In the genomic region with DNA sequence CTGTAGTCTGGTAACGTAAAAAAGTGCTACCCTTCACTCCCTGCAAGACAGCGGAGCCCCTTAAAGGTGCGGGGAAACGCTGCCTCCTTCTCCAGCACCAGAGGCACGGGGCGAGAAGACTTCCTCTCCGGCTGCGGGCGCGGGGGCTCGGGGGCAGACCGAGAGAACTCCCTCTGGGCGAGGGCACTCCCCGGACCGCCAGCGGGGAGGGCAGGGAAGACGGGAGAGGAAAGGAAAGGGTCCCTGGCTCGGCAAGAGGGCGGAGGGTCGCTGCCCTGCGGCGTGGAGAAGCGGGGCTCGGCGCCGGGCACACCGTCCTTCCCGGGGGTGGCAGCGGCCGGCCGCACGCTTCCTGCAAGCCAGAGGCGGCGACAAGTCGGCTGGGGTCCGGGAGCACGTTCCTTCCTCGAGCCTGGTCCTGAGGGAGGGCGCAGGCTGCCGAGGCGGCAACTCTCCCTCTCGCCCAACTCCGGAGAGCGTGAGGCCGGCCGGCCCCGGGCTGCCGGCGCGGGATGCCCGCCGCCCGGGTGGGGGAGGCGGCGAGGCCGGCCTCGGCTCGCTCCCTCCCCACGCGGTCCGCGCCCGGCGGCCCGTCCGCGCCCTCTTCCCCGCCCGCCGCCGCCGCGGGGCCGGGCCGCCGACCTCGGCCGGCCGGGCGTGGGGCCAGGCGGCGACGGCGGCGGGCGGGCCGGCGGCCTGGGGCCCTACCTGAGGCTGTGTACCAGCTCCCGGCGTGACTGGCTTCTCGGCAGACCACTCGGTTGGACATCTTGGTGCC, we compare ENCODE assay signal across 1 cellular context.
TF ChIP-seq lines count a peak whose summit lies in the region.

No MANE protein-coding gene starts in this region.

TF ChIP-seq in HepG2, 621 proteins besides CTCF, POLR2A, EP300 and RAD21 (continues in another document):
- TF ChIP-seq, protein P1, sequence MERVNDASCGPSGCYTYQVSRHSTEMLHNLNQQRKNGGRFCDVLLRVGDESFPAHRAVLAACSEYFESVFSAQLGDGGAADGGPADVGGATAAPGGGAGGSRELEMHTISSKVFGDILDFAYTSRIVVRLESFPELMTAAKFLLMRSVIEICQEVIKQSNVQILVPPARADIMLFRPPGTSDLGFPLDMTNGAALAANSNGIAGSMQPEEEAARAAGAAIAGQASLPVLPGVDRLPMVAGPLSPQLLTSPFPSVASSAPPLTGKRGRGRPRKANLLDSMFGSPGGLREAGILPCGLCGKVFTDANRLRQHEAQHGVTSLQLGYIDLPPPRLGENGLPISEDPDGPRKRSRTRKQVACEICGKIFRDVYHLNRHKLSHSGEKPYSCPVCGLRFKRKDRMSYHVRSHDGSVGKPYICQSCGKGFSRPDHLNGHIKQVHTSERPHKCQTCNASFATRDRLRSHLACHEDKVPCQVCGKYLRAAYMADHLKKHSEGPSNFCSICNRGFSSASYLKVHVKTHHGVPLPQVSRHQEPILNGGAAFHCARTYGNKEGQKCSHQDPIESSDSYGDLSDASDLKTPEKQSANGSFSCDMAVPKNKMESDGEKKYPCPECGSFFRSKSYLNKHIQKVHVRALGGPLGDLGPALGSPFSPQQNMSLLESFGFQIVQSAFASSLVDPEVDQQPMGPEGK (CRISPR knock-in tag; IDR thresholded peaks at IDR 0.05) = peak; percentile 52; the same call in 1 of the 2 replicates
- peak; percentile 3 for TF ChIP-seq HNRNPK (IDR thresholded peaks at IDR 0.05; ENCODE audit: low read depth, low read length, poor library complexity, severe bottlenecking)
- 0 out of 2 replicates have a peak, but pooled peaks have one; percentile 22 for TF ChIP-seq KLF13 (CRISPR knock-in tag; IDR thresholded peaks at IDR 0.05)
- no peak for TF ChIP-seq ZNF256 (CRISPR knock-in tag; conservative IDR thresholded peaks at IDR 0.05)
- TF ChIP-seq, protein P2, sequence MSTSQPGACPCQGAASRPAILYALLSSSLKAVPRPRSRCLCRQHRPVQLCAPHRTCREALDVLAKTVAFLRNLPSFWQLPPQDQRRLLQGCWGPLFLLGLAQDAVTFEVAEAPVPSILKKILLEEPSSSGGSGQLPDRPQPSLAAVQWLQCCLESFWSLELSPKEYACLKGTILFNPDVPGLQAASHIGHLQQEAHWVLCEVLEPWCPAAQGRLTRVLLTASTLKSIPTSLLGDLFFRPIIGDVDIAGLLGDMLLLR (CRISPR knock-in tag; IDR thresholded peaks at IDR 0.05) = peak; percentile 4; the same call in 1 of the 2 replicates
- TF ChIP-seq RELA (CRISPR knock-in tag; IDR thresholded peaks at IDR 0.05) = no peak
- 0 out of 2 replicates have a peak, but pooled peaks have one; percentile 14 for TF ChIP-seq ZC3H4 (CRISPR knock-in tag; IDR thresholded peaks at IDR 0.05; ENCODE audit: borderline replicate concordance)
- peak; percentile 60; the same call in 1 of the 2 replicates for TF ChIP-seq ZBTB42 (CRISPR knock-in tag; IDR thresholded peaks at IDR 0.05)
- TF ChIP-seq ZNF678 (CRISPR knock-in tag; IDR thresholded peaks at IDR 0.05) = peak; percentile 72; the same call in 1 of the 2 replicates
- peak; percentile 62 for TF ChIP-seq ZNF781 (CRISPR knock-in tag; IDR thresholded peaks at IDR 0.05; ENCODE audit: borderline replicate concordance, not compliant biosample characterization)
- TF ChIP-seq, protein P3, sequence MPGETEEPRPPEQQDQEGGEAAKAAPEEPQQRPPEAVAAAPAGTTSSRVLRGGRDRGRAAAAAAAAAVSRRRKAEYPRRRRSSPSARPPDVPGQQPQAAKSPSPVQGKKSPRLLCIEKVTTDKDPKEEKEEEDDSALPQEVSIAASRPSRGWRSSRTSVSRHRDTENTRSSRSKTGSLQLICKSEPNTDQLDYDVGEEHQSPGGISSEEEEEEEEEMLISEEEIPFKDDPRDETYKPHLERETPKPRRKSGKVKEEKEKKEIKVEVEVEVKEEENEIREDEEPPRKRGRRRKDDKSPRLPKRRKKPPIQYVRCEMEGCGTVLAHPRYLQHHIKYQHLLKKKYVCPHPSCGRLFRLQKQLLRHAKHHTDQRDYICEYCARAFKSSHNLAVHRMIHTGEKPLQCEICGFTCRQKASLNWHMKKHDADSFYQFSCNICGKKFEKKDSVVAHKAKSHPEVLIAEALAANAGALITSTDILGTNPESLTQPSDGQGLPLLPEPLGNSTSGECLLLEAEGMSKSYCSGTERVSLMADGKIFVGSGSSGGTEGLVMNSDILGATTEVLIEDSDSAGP (CRISPR knock-in tag; IDR thresholded peaks at IDR 0.05; ENCODE audit: borderline replicate concordance) = peak; percentile 76
- TF ChIP-seq ZNF274 (CRISPR knock-in tag; IDR thresholded peaks at IDR 0.05) = peak; percentile 31; the same call in 1 of the 2 replicates
- TF ChIP-seq HOXD1 (CRISPR knock-in tag; IDR thresholded peaks at IDR 0.05) = no peak
- TF ChIP-seq SP4 (CRISPR knock-in tag; IDR thresholded peaks at IDR 0.05) = peak; percentile 46; the same call in 1 of the 2 replicates
- TF ChIP-seq, protein P4, sequence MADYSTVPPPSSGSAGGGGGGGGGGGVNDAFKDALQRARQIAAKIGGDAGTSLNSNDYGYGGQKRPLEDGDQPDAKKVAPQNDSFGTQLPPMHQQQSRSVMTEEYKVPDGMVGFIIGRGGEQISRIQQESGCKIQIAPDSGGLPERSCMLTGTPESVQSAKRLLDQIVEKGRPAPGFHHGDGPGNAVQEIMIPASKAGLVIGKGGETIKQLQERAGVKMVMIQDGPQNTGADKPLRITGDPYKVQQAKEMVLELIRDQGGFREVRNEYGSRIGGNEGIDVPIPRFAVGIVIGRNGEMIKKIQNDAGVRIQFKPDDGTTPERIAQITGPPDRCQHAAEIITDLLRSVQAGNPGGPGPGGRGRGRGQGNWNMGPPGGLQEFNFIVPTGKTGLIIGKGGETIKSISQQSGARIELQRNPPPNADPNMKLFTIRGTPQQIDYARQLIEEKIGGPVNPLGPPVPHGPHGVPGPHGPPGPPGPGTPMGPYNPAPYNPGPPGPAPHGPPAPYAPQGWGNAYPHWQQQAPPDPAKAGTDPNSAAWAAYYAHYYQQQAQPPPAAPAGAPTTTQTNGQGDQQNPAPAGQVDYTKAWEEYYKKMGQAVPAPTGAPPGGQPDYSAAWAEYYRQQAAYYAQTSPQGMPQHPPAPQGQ (CRISPR knock-in tag; IDR thresholded peaks at IDR 0.05; ENCODE audit: borderline replicate concordance) = no peak
- TF ChIP-seq ZNF124 (CRISPR knock-in tag; IDR thresholded peaks at IDR 0.05) = 0 out of 2 replicates have a peak, but pooled peaks have one; percentile 2
- peak; percentile 58; the same call in 1 of the 2 replicates for TF ChIP-seq MTA1 (CRISPR knock-in tag; IDR thresholded peaks at IDR 0.05; ENCODE audit: borderline replicate concordance)
- TF ChIP-seq MAZ (IDR thresholded peaks at IDR 0.05; ENCODE audit: borderline replicate concordance, low read depth, low read length) = no peak
- peak; percentile 23; the same call in 1 of the 2 replicates for TF ChIP-seq MAZ (CRISPR knock-in tag; IDR thresholded peaks at IDR 0.05; ENCODE audit: low read depth)
- TF ChIP-seq, protein P5, sequence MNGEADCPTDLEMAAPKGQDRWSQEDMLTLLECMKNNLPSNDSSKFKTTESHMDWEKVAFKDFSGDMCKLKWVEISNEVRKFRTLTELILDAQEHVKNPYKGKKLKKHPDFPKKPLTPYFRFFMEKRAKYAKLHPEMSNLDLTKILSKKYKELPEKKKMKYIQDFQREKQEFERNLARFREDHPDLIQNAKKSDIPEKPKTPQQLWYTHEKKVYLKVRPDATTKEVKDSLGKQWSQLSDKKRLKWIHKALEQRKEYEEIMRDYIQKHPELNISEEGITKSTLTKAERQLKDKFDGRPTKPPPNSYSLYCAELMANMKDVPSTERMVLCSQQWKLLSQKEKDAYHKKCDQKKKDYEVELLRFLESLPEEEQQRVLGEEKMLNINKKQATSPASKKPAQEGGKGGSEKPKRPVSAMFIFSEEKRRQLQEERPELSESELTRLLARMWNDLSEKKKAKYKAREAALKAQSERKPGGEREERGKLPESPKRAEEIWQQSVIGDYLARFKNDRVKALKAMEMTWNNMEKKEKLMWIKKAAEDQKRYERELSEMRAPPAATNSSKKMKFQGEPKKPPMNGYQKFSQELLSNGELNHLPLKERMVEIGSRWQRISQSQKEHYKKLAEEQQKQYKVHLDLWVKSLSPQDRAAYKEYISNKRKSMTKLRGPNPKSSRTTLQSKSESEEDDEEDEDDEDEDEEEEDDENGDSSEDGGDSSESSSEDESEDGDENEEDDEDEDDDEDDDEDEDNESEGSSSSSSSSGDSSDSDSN (CRISPR knock-in tag; IDR thresholded peaks at IDR 0.05) = peak; percentile 88
- TF ChIP-seq ZNF788 (CRISPR knock-in tag; IDR thresholded peaks at IDR 0.05; ENCODE audit: borderline replicate concordance) = peak; percentile 48; the same call in 1 of the 2 replicates
- TF ChIP-seq ZNF816 (CRISPR knock-in tag; IDR thresholded peaks at IDR 0.05; ENCODE audit: borderline replicate concordance) = no peak
- no peak for TF ChIP-seq ZFP1 (CRISPR knock-in tag; IDR thresholded peaks at IDR 0.05)
- TF ChIP-seq SRSF1 (optimal IDR thresholded peaks at IDR 0.05; ENCODE audit: low read depth, low read length) = peak; percentile 64
- TF ChIP-seq ATF3 (CRISPR knock-in tag; IDR thresholded peaks at IDR 0.05) = peak; percentile 49; the same call in 1 of the 2 replicates
- TF ChIP-seq ARID4A (CRISPR knock-in tag; IDR thresholded peaks at IDR 0.05; ENCODE audit: borderline replicate concordance) = peak; percentile 59
- TF ChIP-seq HNRNPLL (IDR thresholded peaks at IDR 0.05; ENCODE audit: low read depth, low read length, poor library complexity, severe bottlenecking) = peak; percentile 54
- peak; percentile 57; the same call in 1 of the 2 replicates for TF ChIP-seq MYC (CRISPR knock-in tag; IDR thresholded peaks at IDR 0.05; ENCODE audit: borderline replicate concordance)
- TF ChIP-seq KDM5B (CRISPR knock-in tag; IDR thresholded peaks at IDR 0.05; ENCODE audit: borderline replicate concordance) = peak; percentile 56; the same call in 1 of the 2 replicates
- TF ChIP-seq ZNF773 (CRISPR knock-in tag; IDR thresholded peaks at IDR 0.05; ENCODE audit: borderline replicate concordance) = peak; percentile 38; the same call in 1 of the 2 replicates
- TF ChIP-seq ZNF136 (CRISPR knock-in tag; IDR thresholded peaks at IDR 0.05; ENCODE audit: low read depth) = no peak
- TF ChIP-seq KLF16 (CRISPR knock-in tag; IDR thresholded peaks at IDR 0.05) = 0 out of 4 replicates have a peak, but pooled peaks of 1 of the 2 experiments have one; percentile 5
- TF ChIP-seq PTBP1 (IDR thresholded peaks at IDR 0.05; ENCODE audit: low read depth, low read length, poor library complexity, severe bottlenecking) = peak; percentile 61
- TF ChIP-seq SALL2 (CRISPR knock-in tag; IDR thresholded peaks at IDR 0.05) = 0 out of 2 replicates have a peak, but pooled peaks have one; percentile 59
- 0 out of 2 replicates have a peak, but pooled peaks have one; percentile 46 for TF ChIP-seq YEATS4 (CRISPR knock-in tag; IDR thresholded peaks at IDR 0.05; ENCODE audit: borderline replicate concordance)
- no peak for TF ChIP-seq ZNF549 (CRISPR knock-in tag; IDR thresholded peaks at IDR 0.05)
- peak; percentile 86 for TF ChIP-seq NRL (CRISPR knock-in tag; IDR thresholded peaks at IDR 0.05; ENCODE audit: borderline replicate concordance)
- peak; percentile 39; the same call in 1 of the 2 replicates for TF ChIP-seq ZNF768 (CRISPR knock-in tag; IDR thresholded peaks at IDR 0.05)
- TF ChIP-seq MXD3 (CRISPR knock-in tag; IDR thresholded peaks at IDR 0.05) = no peak
- 0 out of 2 replicates have a peak, but pooled peaks have one; percentile 58 for TF ChIP-seq ZNF343 (CRISPR knock-in tag; IDR thresholded peaks at IDR 0.05)
- no peak for TF ChIP-seq NONO (IDR thresholded peaks at IDR 0.05)
- TF ChIP-seq NONO (CRISPR knock-in tag; conservative IDR thresholded peaks at IDR 0.05) = 0 out of 2 replicates have a peak, but pooled peaks have one; percentile 18
- peak; percentile 24; the same call in 1 of the 2 replicates for TF ChIP-seq PITX1 (CRISPR knock-in tag; IDR thresholded peaks at IDR 0.05)
- peak; percentile 10; the same call in 1 of the 2 replicates for TF ChIP-seq ZNF546 (CRISPR knock-in tag; conservative IDR thresholded peaks at IDR 0.05)
- TF ChIP-seq, protein P6, sequence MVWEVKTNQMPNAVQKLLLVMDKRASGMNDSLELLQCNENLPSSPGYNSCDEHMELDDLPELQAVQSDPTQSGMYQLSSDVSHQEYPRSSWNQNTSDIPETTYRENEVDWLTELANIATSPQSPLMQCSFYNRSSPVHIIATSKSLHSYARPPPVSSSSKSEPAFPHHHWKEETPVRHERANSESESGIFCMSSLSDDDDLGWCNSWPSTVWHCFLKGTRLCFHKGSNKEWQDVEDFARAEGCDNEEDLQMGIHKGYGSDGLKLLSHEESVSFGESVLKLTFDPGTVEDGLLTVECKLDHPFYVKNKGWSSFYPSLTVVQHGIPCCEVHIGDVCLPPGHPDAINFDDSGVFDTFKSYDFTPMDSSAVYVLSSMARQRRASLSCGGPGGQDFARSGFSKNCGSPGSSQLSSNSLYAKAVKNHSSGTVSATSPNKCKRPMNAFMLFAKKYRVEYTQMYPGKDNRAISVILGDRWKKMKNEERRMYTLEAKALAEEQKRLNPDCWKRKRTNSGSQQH (CRISPR knock-in tag; IDR thresholded peaks at IDR 0.05; ENCODE audit: low read depth) = peak; percentile 89
